10 cellular contexts compared by ENCODE assay signal in the genomic region with DNA sequence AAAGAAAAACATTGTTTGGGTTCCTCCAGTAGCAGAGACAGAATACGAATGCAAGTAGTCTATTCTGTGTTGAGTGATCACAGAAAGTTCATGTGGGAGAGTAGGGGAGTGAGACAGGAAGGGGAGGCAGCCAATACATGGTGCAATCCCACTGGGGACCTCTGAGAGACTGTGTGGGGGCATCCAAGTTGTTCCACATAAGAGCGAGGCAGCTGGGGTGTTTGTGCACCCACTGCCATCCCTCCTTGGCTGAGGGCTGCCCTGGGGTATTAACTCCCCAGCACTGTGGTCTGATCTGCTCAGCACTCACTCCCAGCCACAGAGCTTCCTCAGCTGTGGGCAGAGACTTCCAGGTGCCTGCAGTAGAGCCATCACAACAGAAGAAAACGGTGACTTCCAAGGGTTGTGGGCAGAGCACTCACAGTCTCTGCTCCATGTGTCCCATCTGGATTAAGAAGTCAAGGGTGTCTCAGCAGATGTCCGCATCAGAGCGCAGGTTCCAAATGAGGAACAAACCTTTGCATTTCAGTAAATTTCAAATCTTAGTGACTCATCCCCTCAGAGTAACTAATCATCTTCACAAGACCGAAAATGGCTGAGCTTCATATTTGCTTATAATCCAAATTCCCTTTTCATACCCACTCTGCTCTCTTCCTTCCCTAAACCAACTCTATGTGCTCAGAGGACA.
DNase-seq lines count a peak whose midpoint lies in the region; ATAC-seq and TF ChIP-seq lines count a peak whose summit lies in the region.
"Had no signal": no experiment of that assay in that cellular context is flagged by ENCODE, and none has a peak within 500 bp of the region (broad histone marks: within the 10 kb centered on the region; RNA-seq: fewer than 3 reads in every experiment).

No MANE protein-coding gene starts in this region.

- CTCF ChIA-PET in A673 (lab: Charles Lee), result no interaction called here

- no peak for ATAC-seq in GM19395 (IDR thresholded peaks at IDR 0.05; ENCODE audit: unreplicated experiment)

- peaks cover 17% of the 10 kb centered on the region for H3K4me1 ChIP-seq in A673 (ENCODE audit: insufficient read depth, low read length, poor library complexity, severe bottlenecking)
- H3K4me1 ChIP-seq: SJCRH30 had no signal

- no TSS peak for BruUV-seq in A673 (replicated peaks; lab: Mats Ljungman, UMichigan)

- no peaks in the 10 kb centered on the region for H3K9me3 Mint-ChIP-seq in mesothelial cell of epicardium

- no peak for TF ChIP-seq CTCF in A673 (conservative IDR thresholded peaks at IDR 0.05; ENCODE audit: low read depth, low read length)
- TF ChIP-seq CTCF in NB4 (IDR thresholded peaks at IDR 0.05; ENCODE audit: low read depth, low read length), result no peak
- TF ChIP-seq CTCF in cardiac fibroblast (IDR thresholded peaks at IDR 0.05; ENCODE audit: low read depth, low read length), result no peak
- TF ChIP-seq CTCF in mesothelial cell of epicardium (IDR thresholded peaks at IDR 0.05; ENCODE audit: unreplicated experiment), result no peak

- peak overlapping the region; percentile 52 for H3K27ac Mint-ChIP-seq in mesothelial cell of epicardium

- no peak for TF ChIP-seq POLR2A in NB4 (IDR thresholded peaks at IDR 0.05; ENCODE audit: extremely low read depth, insufficient read length)

- intact Hi-C loops in A673 (cut with micrococcal nuclease; ENCODE audit: unreplicated experiment), result no loop called here

- no peak overlapping the region for H3K4me3 Mint-ChIP-seq in mesothelial cell of epicardium

- no peaks in the 10 kb centered on the region for H3K27me3 Mint-ChIP-seq in mesothelial cell of epicardium (ENCODE audit: low read depth)

- POLR2A ChIA-PET in A673 (lab: Charles Lee; ENCODE audit: low non-redundant PET), result no interaction called here

- H3K9me3 ChIP-seq in A673 (ENCODE audit: low read depth, low read length, poor library complexity, severe bottlenecking), result no peaks in the 10 kb centered on the region
- H3K9me3 ChIP-seq: SJCRH30 had no signal

- DNase-seq in A673 (ENCODE audit: low spot score) (peak; percentile 73), NB4 (ENCODE audit: low read depth) (peak; percentile 97), cardiac fibroblast (ENCODE audit: low read depth in 2 of 2) (peak; percentile 44 to 60), mesothelial cell of epicardium (ENCODE audit: low spot score in 2 of 2, unreplicated experiment in 2 of 2) (no peak), NCI-H128 (lab: John Stamatoyannopoulos, UW; ENCODE audit: unreplicated experiment) (no peak), NCI-H526 (lab: John Stamatoyannopoulos, UW) (no peak), ecto neural progenitor cell (ENCODE audit: low spot score) (no peak)
- DNase-seq: SJCRH30 had no signal

- no peaks in the 10 kb centered on the region for H3K27me3 ChIP-seq in A673 (replicated peaks; ENCODE audit: insufficient read depth, low read depth, low read length, poor library complexity)
- H3K27me3 ChIP-seq: cardiac muscle cell, SJCRH30 had no signal

- H3K4me3 ChIP-seq in A673 (ENCODE audit: low read depth, low read length, poor library complexity, severe bottlenecking) (no peak overlapping the region), NB4 (ENCODE audit: low read depth, low read length) (peak overlapping the region; percentile 13), cardiac fibroblast (replicated peaks in 1 of 2; ENCODE audit: low read depth in 2 of 2, low read length in 2 of 2) (no peak overlapping the region)
- H3K4me3 ChIP-seq: cardiac muscle cell, SJCRH30 had no signal

- H3K4me1 Mint-ChIP-seq in mesothelial cell of epicardium, result peaks cover 6% of the 10 kb centered on the region

- H3K27ac ChIP-seq in A673 (ENCODE audit: low read depth, low read length, poor library complexity, severe bottlenecking), result peak overlapping the region; percentile 39
- H3K27ac ChIP-seq: cardiac muscle cell, SJCRH30 had no signal

- H3K36me3 Mint-ChIP-seq in mesothelial cell of epicardium, result peaks cover 8% of the 10 kb centered on the region

- no peaks in the 10 kb centered on the region for H3K36me3 ChIP-seq in A673 (ENCODE audit: insufficient read depth, low read length, poor library complexity, severe bottlenecking)
- H3K36me3 ChIP-seq: cardiac muscle cell, SJCRH30 had no signal

Comparison
In these comparisons a context has a peak if more than half of its experiments do, and no peak if none do; other contexts are left out.
1. DNase-seq: peak in A673 (single experiment), NB4 (single experiment) and cardiac fibroblast (2 of 2); none in mesothelial cell of epicardium (0 of 2), NCI-H128 (single experiment), NCI-H526 (0 of 2) and ecto neural progenitor cell (single experiment).